ENCODE assay signal across 1 cellular context in genomic region chr1:2810899-2811525, GRCh38.
TF ChIP-seq lines count a peak whose summit lies in the region.

No MANE protein-coding gene starts in this region.

TF ChIP-seq in HepG2, 621 proteins besides CTCF, POLR2A, EP300 and RAD21 (continued from another document):
- TF ChIP-seq FOXO4 (CRISPR knock-in tag; conservative IDR thresholded peaks at IDR 0.05) (no peak), ZNF331 (CRISPR knock-in tag; IDR thresholded peaks at IDR 0.05) (peak; percentile 22; the same call in 1 of the 2 replicates), E2F5 (CRISPR knock-in tag; conservative IDR thresholded peaks at IDR 0.05) (no peak), ZEB1 (IDR thresholded peaks at IDR 0.05; ENCODE audit: insufficient replicate concordance, low read depth) (no peak), ZNF451 (CRISPR knock-in tag; IDR thresholded peaks at IDR 0.05) (no peak), ZFP37 (CRISPR knock-in tag; IDR thresholded peaks at IDR 0.05; ENCODE audit: borderline replicate concordance) (no peak), ZSCAN5A (CRISPR knock-in tag; IDR thresholded peaks at IDR 0.05; ENCODE audit: borderline replicate concordance) (no peak), ZNF547 (CRISPR knock-in tag; IDR thresholded peaks at IDR 0.05) (no peak), ZBTB33 (CRISPR knock-in tag; IDR thresholded peaks at IDR 0.05) (no peak), U2AF2 (IDR thresholded peaks at IDR 0.05; ENCODE audit: low read depth, low read length) (no peak), ARID4A (CRISPR knock-in tag; IDR thresholded peaks at IDR 0.05; ENCODE audit: borderline replicate concordance) (no peak), JARID2 (CRISPR knock-in tag; IDR thresholded peaks at IDR 0.05; ENCODE audit: insufficient replicate concordance) (no peak), ZNF10 (CRISPR knock-in tag; IDR thresholded peaks at IDR 0.05; ENCODE audit: borderline replicate concordance, low read depth) (no peak), IRF9 (CRISPR knock-in tag; IDR thresholded peaks at IDR 0.05; ENCODE audit: borderline replicate concordance) (no peak)
